Comparison of ENCODE assay signal across 22 cellular contexts in the genomic region with DNA sequence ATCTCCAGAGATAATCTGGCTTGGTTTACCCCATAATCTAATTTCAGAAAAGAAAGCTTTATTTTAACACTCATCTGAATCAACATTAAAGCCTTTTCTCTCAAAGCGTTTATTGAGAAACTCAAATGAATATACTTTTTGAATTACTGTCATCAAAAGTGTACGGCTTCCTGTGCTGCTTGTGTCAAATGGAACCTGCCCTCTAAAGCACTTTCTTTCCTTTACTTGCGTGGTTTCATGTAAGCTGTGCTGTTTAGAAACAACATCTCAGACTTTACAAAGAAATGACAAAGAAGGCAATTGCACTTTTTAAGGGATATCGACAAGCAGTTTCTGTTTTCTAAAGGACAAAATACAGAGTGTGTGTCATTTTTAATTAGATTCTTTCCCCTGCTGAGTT.
"Had no signal": no experiment of that assay in that cellular context is flagged by ENCODE, and none has a peak within 500 bp of the region (broad histone marks: within the 10 kb centered on the region; RNA-seq: fewer than 3 reads in every experiment).

No MANE protein-coding gene starts in this region.

- H3K27me3 Mint-ChIP-seq: stimulated activated memory B cell treated with anti-CD40 and anti-IgM and Interleukin-4, amounts not matched to agents 10 μg/mL and 1 μg/mL and 100 μg/mL, for 72 hours had no signal

- H3K79me2 ChIP-seq: parathyroid adenoma had no signal

- H3K9me3 ChIP-seq: body of pancreas, neutrophil, sigmoid colon, testis, upper lobe of right lung had no signal

- H3K36me3 Mint-ChIP-seq: naive thymus-derived CD8-positive, alpha-beta T cell; stimulated activated memory B cell treated with anti-CD40 and anti-IgM and Interleukin-4, amounts not matched to agents 10 μg/mL and 1 μg/mL and 100 μg/mL, for 72 hours had no signal

- H2AFZ ChIP-seq: parathyroid adenoma had no signal

- H3K9me3 Mint-ChIP-seq: endodermal cell; naive thymus-derived CD8-positive, alpha-beta T cell; stimulated activated memory B cell treated with anti-CD40 and anti-IgM and Interleukin-4, amounts not matched to agents 10 μg/mL and 1 μg/mL and 100 μg/mL, for 72 hours had no signal

- H3K4me1 ChIP-seq: body of pancreas, parathyroid adenoma, sigmoid colon, testis had no signal

- H3K27me3 ChIP-seq: body of pancreas, dorsolateral prefrontal cortex, neutrophil, sigmoid colon, testis, upper lobe of right lung had no signal

- ATAC-seq: body of pancreas; left cardiac atrium; naive thymus-derived CD8-positive, alpha-beta T cell; stimulated activated memory B cell treated with anti-CD40 and anti-IgM and Interleukin-4, amounts not matched to agents 10 μg/mL and 1 μg/mL and 100 μg/mL, for 72 hours; upper lobe of right lung had no signal

- H3K4me3 ChIP-seq: body of pancreas, dorsolateral prefrontal cortex, sigmoid colon, testis, upper lobe of right lung had no signal

- H3K27ac ChIP-seq: body of pancreas, epithelial cell of prostate, neutrophil, parathyroid adenoma, sigmoid colon, testis, upper lobe of right lung had no signal

- H3K4me3 Mint-ChIP-seq: activated naive CD8-positive, alpha-beta T cell; endodermal cell; naive thymus-derived CD8-positive, alpha-beta T cell; stimulated activated memory B cell treated with anti-CD40 and anti-IgM and Interleukin-4, amounts not matched to agents 10 μg/mL and 1 μg/mL and 100 μg/mL, for 72 hours had no signal

- H3K27ac Mint-ChIP-seq: activated naive CD8-positive, alpha-beta T cell; endodermal cell; naive thymus-derived CD8-positive, alpha-beta T cell; stimulated activated memory B cell treated with anti-CD40 and anti-IgM and Interleukin-4, amounts not matched to agents 10 μg/mL and 1 μg/mL and 100 μg/mL, for 72 hours had no signal

- H3K9ac ChIP-seq: parathyroid adenoma had no signal

- H3K4me1 Mint-ChIP-seq: endodermal cell; naive thymus-derived CD8-positive, alpha-beta T cell; stimulated activated memory B cell treated with anti-CD40 and anti-IgM and Interleukin-4, amounts not matched to agents 10 μg/mL and 1 μg/mL and 100 μg/mL, for 72 hours had no signal

- DNase-seq: activated CD4-positive, alpha-beta T cell treated with anti-CD3 and anti-CD28 coated beads, Interleukin-2, amount 50 U/mL, for 1 hour; activated CD4-positive, CD25-positive, alpha-beta regulatory T cell; activated gamma-delta T cell; activated T-cell treated with anti-CD3 and anti-CD28 coated beads, Interleukin-2, amount 50 U/mL, for 48 hours; body of pancreas; caudate nucleus; dorsolateral prefrontal cortex; endodermal cell; foreskin fibroblast; hippocampal formation; left cardiac atrium; naive thymus-derived CD8-positive, alpha-beta T cell; sigmoid colon; stimulated activated CD4-positive, alpha-beta T cell treated with anti-CD3 and anti-CD28 coated beads, Interleukin-4, amount 100 ng/mL, for 24 hours; T1000; testis; upper lobe of right lung had no signal
